2 cellular contexts compared by ENCODE assay signal in genomic region chr1:163094589-163094988, GRCh38.
TF ChIP-seq lines count a peak whose summit lies in the region.

No MANE protein-coding gene starts in this region.

TF ChIP-seq in HEK293, 187 proteins besides CTCF, POLR2A, EP300 and RAD21 (continues in another document):
- TF ChIP-seq IKZF3 (tag by site-specific recombination; IDR thresholded peaks at IDR 0.05) (no peak), ZNF791 (tag by site-specific recombination; IDR thresholded peaks at IDR 0.05) (no peak), ZNF830 (tag by site-specific recombination; IDR thresholded peaks at IDR 0.05; ENCODE audit: low read depth) (no peak), KLF8 (tag by site-specific recombination; IDR thresholded peaks at IDR 0.05) (no peak), ZNF529 (tag by site-specific recombination; IDR thresholded peaks at IDR 0.05; ENCODE audit: insufficient replicate concordance) (no peak), ZNF777 (tag by site-specific recombination; IDR thresholded peaks at IDR 0.05; ENCODE audit: borderline replicate concordance) (no peak), ZNF26 (tag by site-specific recombination; IDR thresholded peaks at IDR 0.05) (no peak), ZNF112 (tag by site-specific recombination; IDR thresholded peaks at IDR 0.05) (no peak), YY2 (tag by site-specific recombination; IDR thresholded peaks at IDR 0.05) (no peak), ZNF341 (tag by site-specific recombination; IDR thresholded peaks at IDR 0.05; ENCODE audit: low read depth) (no peak), ZNF423 (tag by site-specific recombination; IDR thresholded peaks at IDR 0.05) (no peak), BCL6B (tag by site-specific recombination; IDR thresholded peaks at IDR 0.05) (peak; percentile 70), ZNF138 (tag by site-specific recombination; IDR thresholded peaks at IDR 0.05; ENCODE audit: borderline replicate concordance) (no peak), ZNF548 (tag by site-specific recombination; IDR thresholded peaks at IDR 0.05) (no peak), HOXC10 (CRISPR knock-in tag; IDR thresholded peaks at IDR 0.05) (no peak), ZNF544 (tag by site-specific recombination; IDR thresholded peaks at IDR 0.05) (no peak), ZNF48 (tag by site-specific recombination; IDR thresholded peaks at IDR 0.05) (no peak), YY1 (tag by site-specific recombination; IDR thresholded peaks at IDR 0.05) (no peak), PRDM1 (tag by site-specific recombination; IDR thresholded peaks at IDR 0.05) (peak; percentile 25; the same call in 1 of the 2 replicates), ZNF404 (tag by site-specific recombination; IDR thresholded peaks at IDR 0.05) (no peak), ZNF214 (tag by site-specific recombination; IDR thresholded peaks at IDR 0.05; ENCODE audit: borderline replicate concordance) (no peak), PRDM10 (tag by site-specific recombination; IDR thresholded peaks at IDR 0.05) (0 out of 2 replicates have a peak, but pooled peaks have one; percentile 74), ATF2 (tag by site-specific recombination; IDR thresholded peaks at IDR 0.05; ENCODE audit: low read depth) (no peak), MZF1 (tag by site-specific recombination; IDR thresholded peaks at IDR 0.05; ENCODE audit: borderline replicate concordance) (no peak)

TF ChIP-seq in endothelial cell of umbilical vein, 7 proteins besides CTCF, POLR2A, EP300 and RAD21:
- TF ChIP-seq JUN (IDR thresholded peaks at IDR 0.05; ENCODE audit: borderline replicate concordance, insufficient read depth, insufficient read length, low read depth), result no peak
- TF ChIP-seq POLR2AphosphoS5 (IDR thresholded peaks at IDR 0.05; ENCODE audit: insufficient read depth, low read depth, low read length), result no peak
- no peak for TF ChIP-seq EZH2 (IDR thresholded peaks at IDR 0.05; ENCODE audit: borderline replicate concordance, low read depth, low read length, severe bottlenecking)
- no peak for TF ChIP-seq GATA2 (IDR thresholded peaks at IDR 0.05; ENCODE audit: insufficient read depth, insufficient read length, low read depth, low read length)
- no peak for TF ChIP-seq MAX (IDR thresholded peaks at IDR 0.05; ENCODE audit: insufficient read depth, insufficient read length)
- no peak for TF ChIP-seq MYC (IDR thresholded peaks at IDR 0.05; ENCODE audit: low read depth, low read length)
- TF ChIP-seq FOS (IDR thresholded peaks at IDR 0.05; ENCODE audit: borderline replicate concordance, insufficient read depth, low read length), result no peak
